33 cellular contexts compared by ENCODE assay signal in genomic region chr14:89114109-89114508, GRCh38.
DNase-seq lines count a peak whose midpoint lies in the region; ATAC-seq and TF ChIP-seq lines count a peak whose summit lies in the region.
"Had no signal": no experiment of that assay in that cellular context is flagged by ENCODE, and none has a peak within 500 bp of the region (broad histone marks: within the 10 kb centered on the region; RNA-seq: fewer than 3 reads in every experiment).

No MANE protein-coding gene starts in this region.

- H3K4me1 Mint-ChIP-seq in GM23338 (peaks cover 14% of the 10 kb centered on the region), WTC11 (peaks cover 12% of the 10 kb centered on the region)
- no peaks in the 10 kb centered on the region for H3K4me1 Mint-ChIP-seq in activated T-helper 17 cell treated with anti-CD3 and anti-CD28 coated beads, Interleukin-2, amount 50 U/mL, for 72 hours
- H3K4me1 Mint-ChIP-seq: B cell; CD14-positive monocyte; CD4-positive, alpha-beta memory T cell; CD4-positive, CD25-positive, alpha-beta regulatory T cell; CD8-positive, alpha-beta memory T cell had no signal

- peaks cover 11% of the 10 kb centered on the region; the same call in 2 of the 3 replicates for H3K9me3 Mint-ChIP-seq in GM23338
- peaks cover 17% of the 10 kb centered on the region for H3K9me3 Mint-ChIP-seq in WTC11
- peaks cover 3% of the 10 kb centered on the region for H3K9me3 Mint-ChIP-seq in activated T-helper 17 cell treated with anti-CD3 and anti-CD28 coated beads, Interleukin-2, amount 50 U/mL, for 72 hours

- H2AFZ ChIP-seq in GM23338 = no peak overlapping the region

- peak; percentile 53; the same call in 2 of the 3 replicates for ATAC-seq in GM23338
- peak; percentile 71 for ATAC-seq in WTC11
- no peak for ATAC-seq in HG02623 (IDR thresholded peaks at IDR 0.05; ENCODE audit: unreplicated experiment)
- ATAC-seq in activated T-helper 17 cell treated with anti-CD3 and anti-CD28 coated beads, Interleukin-2, amount 50 U/mL, for 72 hours (replicated peaks) = no peak
- ATAC-seq: A549; CD8-positive, alpha-beta T cell had no signal

- H3K9me2 ChIP-seq in GM23338 (ENCODE audit: insufficient read depth) = peaks cover 5% of the 10 kb centered on the region; the same call in 1 of the 2 replicates

- H3K36me3 Mint-ChIP-seq in GM23338 (ENCODE audit: low read depth) = no peaks in the 10 kb centered on the region; the same call in 2 of the 3 replicates
- H3K36me3 Mint-ChIP-seq in WTC11 = peaks cover 10% of the 10 kb centered on the region
- H3K36me3 Mint-ChIP-seq in activated T-helper 17 cell treated with anti-CD3 and anti-CD28 coated beads, Interleukin-2, amount 50 U/mL, for 72 hours (ENCODE audit: low read depth) = no peaks in the 10 kb centered on the region
- H3K36me3 Mint-ChIP-seq: CD14-positive monocyte; CD4-positive, CD25-positive, alpha-beta regulatory T cell; CD8-positive, alpha-beta T cell had no signal

- POLR2A ChIA-PET in WTC11 (lab: Charles Lee) = no interaction called here

- CTCF ChIA-PET in WTC11 (lab: Charles Lee) = no interaction called here

- TF ChIP-seq EP300 in transverse colon (IDR thresholded peaks at IDR 0.05; ENCODE audit: low read depth) = no peak

- no peaks in the 10 kb centered on the region for H3K9me3 ChIP-seq in transverse colon
- H3K9me3 ChIP-seq: BE2C, BLaER1, Caco-2 had no signal

- intact Hi-C loops in transverse colon (cut with DNase I; ENCODE audit: low total_unique reads) = no loop called here

- H3F3A ChIP-seq in GM23338 (replicated peaks; ENCODE audit: low read depth) = no peaks in the 10 kb centered on the region

- TF ChIP-seq POLR2A in transverse colon (IDR thresholded peaks at IDR 0.05) = no peak

- no peaks in the 10 kb centered on the region for H3K79me2 ChIP-seq in GM23338 (replicated peaks; ENCODE audit: insufficient read depth)

- H3K36me3 ChIP-seq in GM23338 (ENCODE audit: insufficient read depth) (no peaks in the 10 kb centered on the region), H7 (replicated peaks; ENCODE audit: control insufficient read depth, insufficient read depth, low read length) (no peaks in the 10 kb centered on the region), transverse colon (no peaks in the 10 kb centered on the region)
- H3K36me3 ChIP-seq: BE2C; BLaER1; BLaER1 treated with 17β-estradiol and CSF1 and Interleukin-3, amounts not matched to agents 10 nM and 100 nM had no signal

- H3K27me3 Mint-ChIP-seq in GM23338 (ENCODE audit: insufficient read depth, low read depth, poor library complexity) (peaks cover 9% of the 10 kb centered on the region), WTC11 (ENCODE audit: low read depth) (peaks cover 52% of the 10 kb centered on the region)
- H3K27me3 Mint-ChIP-seq in activated T-helper 17 cell treated with anti-CD3 and anti-CD28 coated beads, Interleukin-2, amount 50 U/mL, for 72 hours = peaks cover 7% of the 10 kb centered on the region

- DNase-seq in GM23338 (ENCODE audit: low spot score) (no peak), H7 (peak; percentile 46), WTC11 (ENCODE audit: low spot score) (no peak), transverse colon (no peak)
- DNase-seq: 8988T; ACHN; AML-193; BE2C; C1 segment of cervical spinal cord; Caco-2; Calu3; CD4-positive, alpha-beta memory T cell; CD4-positive, alpha-beta T cell; CD4-positive, CD25-positive, alpha-beta regulatory T cell; CD8-positive, alpha-beta memory T cell; CD8-positive, alpha-beta T cell; COR-L47; DMS 273 treated with DMSO at 0.1 percent for 48 hours; DMS153; DMS53; DMS79; DMS79 treated with DMSO at 0.1 percent for 48 hours; DND-41; EL had no signal

- H3K4me1 ChIP-seq in GM23338 (ENCODE audit: insufficient read depth) = peaks cover 8% of the 10 kb centered on the region
- no peaks in the 10 kb centered on the region for H3K4me1 ChIP-seq in transverse colon
- H3K4me1 ChIP-seq: A549, BE2C, BLaER1, Caco-2 had no signal

- no peak for TF ChIP-seq CTCF in GM23338 (conservative IDR thresholded peaks at IDR 0.05; ENCODE audit: low read depth in 2 of 2)
- no peak for TF ChIP-seq CTCF in WTC11 (IDR thresholded peaks at IDR 0.05)
- TF ChIP-seq CTCF in transverse colon (IDR thresholded peaks at IDR 0.05) = no peak

- H3K4me3 Mint-ChIP-seq in GM23338 (no peak overlapping the region), WTC11 (no peak overlapping the region)
- no peak overlapping the region for H3K4me3 Mint-ChIP-seq in activated T-helper 17 cell treated with anti-CD3 and anti-CD28 coated beads, Interleukin-2, amount 50 U/mL, for 72 hours
- H3K4me3 Mint-ChIP-seq: B cell; CD14-positive monocyte; CD4-positive, alpha-beta memory T cell; CD4-positive, alpha-beta T cell; CD4-positive, CD25-positive, alpha-beta regulatory T cell; CD8-positive, alpha-beta memory T cell; CD8-positive, alpha-beta T cell had no signal

- H3K4me3 ChIP-seq in GM23338 (no peak overlapping the region), H7 (ENCODE audit: insufficient read depth, low read depth, low read length) (no peak overlapping the region), transverse colon (no peak overlapping the region)
- H3K4me3 ChIP-seq: A549; BLaER1; BLaER1 treated with 17β-estradiol and CSF1 and Interleukin-3, amounts not matched to agents 10 nM and 100 nM had no signal

- no peak overlapping the region for H3K4me2 ChIP-seq in GM23338
- H3K4me2 ChIP-seq: A549; BLaER1; BLaER1 treated with 17β-estradiol and CSF1 and Interleukin-3, amounts not matched to agents 10 nM and 100 nM had no signal

- no peaks in the 10 kb centered on the region for H4K20me1 ChIP-seq in GM23338 (replicated peaks; ENCODE audit: insufficient read depth)
- H4K20me1 ChIP-seq: BLaER1; BLaER1 treated with 17β-estradiol and CSF1 and Interleukin-3, amounts not matched to agents 10 nM and 100 nM had no signal

- H3K27me3 ChIP-seq in GM23338 (ENCODE audit: insufficient read depth) (no peaks in the 10 kb centered on the region), H7 (ENCODE audit: control insufficient read depth, insufficient read depth, low read length) (no peaks in the 10 kb centered on the region), transverse colon (no peaks in the 10 kb centered on the region)
- H3K27me3 ChIP-seq: BE2C; BLaER1; BLaER1 treated with 17β-estradiol and CSF1 and Interleukin-3, amounts not matched to agents 10 nM and 100 nM had no signal

- no peak overlapping the region for H3K27ac Mint-ChIP-seq in GM23338
- H3K27ac Mint-ChIP-seq in WTC11 = peak overlapping the region; percentile 22; the same call in 1 of the 2 replicates
- no peak overlapping the region for H3K27ac Mint-ChIP-seq in activated T-helper 17 cell treated with anti-CD3 and anti-CD28 coated beads, Interleukin-2, amount 50 U/mL, for 72 hours
- H3K27ac Mint-ChIP-seq: B cell; CD14-positive monocyte; CD4-positive, alpha-beta T cell; CD4-positive, CD25-positive, alpha-beta regulatory T cell; CD8-positive, alpha-beta memory T cell; CD8-positive, alpha-beta T cell had no signal

- in situ Hi-C loops in transverse colon (cut with MboI; ENCODE audit: low pct_ligation_motif_present in 1 of 4, low pct_unique_long_range_greater_than_20kb in 1 of 4, low sequenced_read_pairs in 3 of 4) = no loop called here

- H3K27ac ChIP-seq in GM23338 (ENCODE audit: low read depth) (no peak overlapping the region), transverse colon (no peak overlapping the region)
- H3K27ac ChIP-seq: 22Rv1; A549; BLaER1; BLaER1 treated with 17β-estradiol and CSF1 and Interleukin-3, amounts not matched to agents 10 nM and 100 nM; C4-2B had no signal

TF ChIP-seq in GM23338, 12 proteins besides CTCF, POLR2A, EP300 and RAD21 (continues in another document):
- TF ChIP-seq JUNB (IDR thresholded peaks at IDR 0.05; ENCODE audit: unreplicated experiment) = no peak
- TF ChIP-seq ZNF331 (CRISPR knock-in tag; IDR thresholded peaks at IDR 0.05; ENCODE audit: low read depth) = no peak
- TF ChIP-seq EZH2phosphoT487 (IDR thresholded peaks at IDR 0.05; ENCODE audit: unreplicated experiment) = no peak
- no peak for TF ChIP-seq POLR2AphosphoS5 (IDR thresholded peaks at IDR 0.05; ENCODE audit: low read depth)
- no peak for TF ChIP-seq NANOG (IDR thresholded peaks at IDR 0.05; ENCODE audit: borderline replicate concordance)

TF ChIP-seq in WTC11, 78 proteins besides CTCF, POLR2A, EP300 and RAD21 (continues in another document):
- TF ChIP-seq E2F5 (CRISPR knock-in tag; IDR thresholded peaks at IDR 0.05) (no peak), MXD4 (CRISPR knock-in tag; IDR thresholded peaks at IDR 0.05; ENCODE audit: borderline replicate concordance) (no peak), TEAD4 (CRISPR knock-in tag; IDR thresholded peaks at IDR 0.05) (no peak), ETV6 (CRISPR knock-in tag; IDR thresholded peaks at IDR 0.05) (no peak), ZNF671 (CRISPR knock-in tag; IDR thresholded peaks at IDR 0.05) (no peak), USF2 (CRISPR knock-in tag; IDR thresholded peaks at IDR 0.05) (no peak), ZNF121 (CRISPR knock-in tag; IDR thresholded peaks at IDR 0.05) (no peak), SOX15 (CRISPR knock-in tag; IDR thresholded peaks at IDR 0.05) (no peak), ZMAT4 (CRISPR knock-in tag; IDR thresholded peaks at IDR 0.05) (no peak), ELF4 (CRISPR knock-in tag; IDR thresholded peaks at IDR 0.05; ENCODE audit: low read depth) (no peak), ZNF219 (CRISPR knock-in tag; IDR thresholded peaks at IDR 0.05; ENCODE audit: borderline replicate concordance) (no peak), ESRRA (CRISPR knock-in tag; IDR thresholded peaks at IDR 0.05; ENCODE audit: borderline replicate concordance) (no peak)

Comparison
In these comparisons a context has a peak if more than half of its experiments do, and no peak if none do; other contexts are left out.
1. ATAC-seq: peak in GM23338 (single experiment) and WTC11 (single experiment); none in HG02623 (single experiment) and activated T-helper 17 cell treated with anti-CD3 and anti-CD28 coated beads, Interleukin-2, amount 50 U/mL, for 72 hours (single experiment).